ENCODE assay signal across 1 cellular context in genomic region chr16:87692756-87693155, GRCh38.
TF ChIP-seq lines count a peak whose summit lies in the region.

No MANE protein-coding gene starts in this region.

TF ChIP-seq in GM23338, 12 proteins besides CTCF, POLR2A, EP300 and RAD21 (continued from another document):
- TF ChIP-seq ZNF462 (CRISPR knock-in tag; IDR thresholded peaks at IDR 0.05), result no peak
- no peak for TF ChIP-seq NANOG (IDR thresholded peaks at IDR 0.05; ENCODE audit: borderline replicate concordance)
TF ChIP-seq in GM23338: peak in this region for 0.
